Comparison of ENCODE assay signal across 8 cellular contexts in genomic region chr2:120004254-120004653, GRCh38.
"Had no signal": no experiment of that assay in that cellular context is flagged by ENCODE, and none has a peak within 500 bp of the region (broad histone marks: within the 10 kb centered on the region; RNA-seq: fewer than 3 reads in every experiment).

No MANE protein-coding gene starts in this region.

- ATAC-seq: GM12878 had no signal

- FAIRE-seq: G401.6, GM12878, GM12891, GM12892, GM18507, GM19239 had no signal

- H3K4me3 ChIP-seq: GM12878 had no signal

- DNase-seq: GDM1, GF-D8 had no signal
